In the genomic region with DNA sequence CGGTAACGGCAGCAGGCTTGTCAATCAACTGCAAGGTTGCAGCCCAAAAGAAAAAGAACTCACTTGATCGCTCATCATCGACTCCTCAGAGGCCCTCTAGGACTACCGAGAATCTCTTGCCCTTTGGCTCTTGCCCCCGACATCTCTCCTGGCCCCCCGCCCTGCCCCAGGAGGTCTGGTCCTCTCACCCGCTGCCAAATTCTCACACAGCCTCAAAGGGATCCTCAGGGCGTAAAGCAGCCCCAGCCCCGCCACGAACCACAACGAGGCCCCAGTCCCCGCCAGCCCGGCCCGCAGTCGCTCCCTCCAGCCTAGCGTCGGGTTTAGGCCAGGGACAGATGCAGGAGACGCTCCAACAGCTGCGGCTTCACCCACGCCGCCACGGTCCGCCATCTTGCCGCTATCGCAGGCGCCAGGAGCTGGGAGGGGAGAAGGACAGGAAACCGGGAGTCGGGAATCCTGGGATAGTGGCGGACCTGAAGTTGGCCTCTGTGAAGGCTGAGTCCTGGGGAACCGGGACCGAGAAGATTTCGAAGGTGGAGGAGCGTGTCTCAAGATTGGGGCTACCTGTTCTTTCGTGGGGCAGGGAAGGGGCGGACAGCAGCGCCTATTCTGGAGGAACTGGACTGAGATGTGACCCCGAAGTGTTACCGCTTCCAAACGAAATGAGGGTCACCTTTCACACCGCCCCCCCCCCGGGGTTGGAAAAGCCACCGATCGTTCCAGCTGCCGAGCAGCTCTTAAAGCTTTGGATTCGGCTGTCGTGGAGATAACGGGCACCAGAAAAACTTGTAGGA, we compare ENCODE assay signal across 8 cellular contexts. TPM values are rescaled to one million over a fixed set of nuclear protein-coding genes. Genes with fewer than 3 reads are reported as not detected.
DNase-seq lines count a peak whose midpoint lies in the region; ATAC-seq and TF ChIP-seq lines count a peak whose summit lies in the region.

A gene with protein sequence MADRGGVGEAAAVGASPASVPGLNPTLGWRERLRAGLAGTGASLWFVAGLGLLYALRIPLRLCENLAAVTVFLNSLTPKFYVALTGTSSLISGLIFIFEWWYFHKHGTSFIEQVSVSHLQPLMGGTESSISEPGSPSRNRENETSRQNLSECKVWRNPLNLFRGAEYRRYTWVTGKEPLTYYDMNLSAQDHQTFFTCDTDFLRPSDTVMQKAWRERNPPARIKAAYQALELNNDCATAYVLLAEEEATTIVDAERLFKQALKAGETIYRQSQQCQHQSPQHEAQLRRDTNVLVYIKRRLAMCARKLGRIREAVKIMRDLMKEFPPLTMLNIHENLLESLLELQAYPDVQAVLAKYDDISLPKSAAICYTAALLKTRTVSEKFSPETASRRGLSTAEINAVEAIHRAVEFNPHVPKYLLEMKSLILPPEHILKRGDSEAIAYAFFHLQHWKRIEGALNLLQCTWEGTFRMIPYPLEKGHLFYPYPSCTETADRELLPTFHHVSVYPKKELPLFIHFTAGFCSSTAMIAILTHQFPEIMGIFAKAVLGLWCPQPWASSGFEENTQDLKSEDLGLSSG (minus strand): TSS at position 421 of the 797 bp plus-strand sequence. CDS start 28 bp downstream, at position 393.

- peak within 1 kb of the TSS; percentile 97 for H3K27ac Mint-ChIP-seq in Calu3 (ENCODE audit: unreplicated experiment)
- H3K27ac Mint-ChIP-seq in endothelial cell (ENCODE audit: unreplicated experiment): peak within 1 kb of the TSS; percentile 99

- peak; percentile 64 for DNase-seq in Calu3
- peak; percentile 83 for DNase-seq in NCI-H82 (lab: John Stamatoyannopoulos, UW)
- DNase-seq in activated T-cell treated with anti-CD3 and anti-CD28 coated beads for 24 hours (ENCODE audit: low read depth): peak; percentile 41
- DNase-seq in endothelial cell (ENCODE audit: low spot score): peak; percentile 64
- peak; percentile 15 for DNase-seq in stimulated activated CD8-positive, alpha-beta memory T cell treated with anti-CD3 and anti-CD28 coated beads, Interleukin-15, amount 100 ng/mL, for 24 hours (ENCODE audit: low read depth)

- H3K9me3 ChIP-seq in mesodermal cell (ENCODE audit: control insufficient read depth, low read length): no peaks in the 10 kb centered on the region

- peak within 1 kb of the TSS; percentile 100 for H3K4me3 ChIP-seq in mesodermal cell (ENCODE audit: extremely low read depth, insufficient read depth, low read length, poor library complexity, severe bottlenecking)

- H3K27ac ChIP-seq in mesodermal cell (ENCODE audit: low read depth, low read length, severe bottlenecking): peak within 1 kb of the TSS; percentile 98

- ATAC-seq in HG02938 (IDR thresholded peaks at IDR 0.05; ENCODE audit: unreplicated experiment): peak; percentile 13
- ATAC-seq in GM21529 (IDR thresholded peaks at IDR 0.05; ENCODE audit: unreplicated experiment): no peak

- H3K4me3 Mint-ChIP-seq in Calu3 (ENCODE audit: low read depth, unreplicated experiment): peak within 1 kb of the TSS; percentile 93
- H3K4me3 Mint-ChIP-seq in endothelial cell (ENCODE audit: unreplicated experiment): peak within 1 kb of the TSS; percentile 99

- H3K36me3 Mint-ChIP-seq in Calu3 (ENCODE audit: insufficient read depth, unreplicated experiment) (peaks cover 42% of the 10 kb centered on the region), endothelial cell (ENCODE audit: low read depth, unreplicated experiment) (no peaks in the 10 kb centered on the region)

- BruUV-seq in Calu3 (replicated peaks; lab: Mats Ljungman, UMichigan): no TSS peak

- CTCF ChIA-PET in Calu3 (lab: Charles Lee): interaction anchor here (0.6 to 1.1 kb wide), 2 partner anchors 207 to 228 kb away, joined by 3 read pairs; no protein-coding TSS in a partner anchor

- TF ChIP-seq CTCF in Calu3 (IDR thresholded peaks at IDR 0.05; ENCODE audit: unreplicated experiment) (no peak), endothelial cell (IDR thresholded peaks at IDR 0.05; ENCODE audit: unreplicated experiment) (no peak)

- H3K4me1 Mint-ChIP-seq in Calu3 (ENCODE audit: low read depth, unreplicated experiment) (no peaks in the 10 kb centered on the region), endothelial cell (ENCODE audit: unreplicated experiment) (peaks cover 22% of the 10 kb centered on the region)

- intact Hi-C loops in Calu3 (cut with micrococcal nuclease; ENCODE audit: unreplicated experiment): loop anchor here (2.0 to 10.0 kb wide), 3 partner anchors 86 to 227 kb away; partner anchors contain the start of gene WNT2B

- H3K36me3 ChIP-seq in mesodermal cell (ENCODE audit: control insufficient read depth, insufficient read depth, low read length): peaks cover 24% of the 10 kb centered on the region

- H3K9me3 Mint-ChIP-seq in Calu3 (ENCODE audit: low read depth, unreplicated experiment) (no peaks in the 10 kb centered on the region), endothelial cell (ENCODE audit: unreplicated experiment) (no peaks in the 10 kb centered on the region)

- H3K27me3 Mint-ChIP-seq in Calu3 (ENCODE audit: unreplicated experiment) (no peaks in the 10 kb centered on the region), endothelial cell (ENCODE audit: unreplicated experiment) (peaks cover 7% of the 10 kb centered on the region)

- H3K4me1 ChIP-seq in mesodermal cell (ENCODE audit: control insufficient read depth, insufficient read depth, low read length, poor library complexity, severe bottlenecking): peaks cover 6% of the 10 kb centered on the region

- WGBS in mesodermal cell (ENCODE audit: insufficient coverage in 2 of 2), 2 experiments: 0% methylated on average over 36 to 39 of the region's 48 CpGs

RNA-seq across cellular contexts. Expression of the gene that starts here (rescaled TPM):
- total RNA-seq in Calu3 (2022) (15.9 and 19.0 TPM in 2 replicates), endothelial cell (ENCODE audit: unreplicated experiment) (14.3 TPM)
- polyA plus RNA-seq in mesodermal cell (2013, experiment 1 of 2): 15.4 TPM
- 13.3 TPM for polyA plus RNA-seq in mesodermal cell (2013, experiment 2 of 2)

Comparison
In these comparisons a context has a peak if more than half of its experiments do, and no peak if none do; other contexts are left out.
1. DNase-seq: peak in every context shown above with its lines; median percentile 83 in NCI-H82; 64 in Calu3; 64 in endothelial cell; 41 in activated T-cell treated with anti-CD3 and anti-CD28 coated beads for 24 hours; 15 in stimulated activated CD8-positive, alpha-beta memory T cell treated with anti-CD3 and anti-CD28 coated beads, Interleukin-15, amount 100 ng/mL, for 24 hours.